8 cellular contexts compared by ENCODE assay signal in the genomic region with DNA sequence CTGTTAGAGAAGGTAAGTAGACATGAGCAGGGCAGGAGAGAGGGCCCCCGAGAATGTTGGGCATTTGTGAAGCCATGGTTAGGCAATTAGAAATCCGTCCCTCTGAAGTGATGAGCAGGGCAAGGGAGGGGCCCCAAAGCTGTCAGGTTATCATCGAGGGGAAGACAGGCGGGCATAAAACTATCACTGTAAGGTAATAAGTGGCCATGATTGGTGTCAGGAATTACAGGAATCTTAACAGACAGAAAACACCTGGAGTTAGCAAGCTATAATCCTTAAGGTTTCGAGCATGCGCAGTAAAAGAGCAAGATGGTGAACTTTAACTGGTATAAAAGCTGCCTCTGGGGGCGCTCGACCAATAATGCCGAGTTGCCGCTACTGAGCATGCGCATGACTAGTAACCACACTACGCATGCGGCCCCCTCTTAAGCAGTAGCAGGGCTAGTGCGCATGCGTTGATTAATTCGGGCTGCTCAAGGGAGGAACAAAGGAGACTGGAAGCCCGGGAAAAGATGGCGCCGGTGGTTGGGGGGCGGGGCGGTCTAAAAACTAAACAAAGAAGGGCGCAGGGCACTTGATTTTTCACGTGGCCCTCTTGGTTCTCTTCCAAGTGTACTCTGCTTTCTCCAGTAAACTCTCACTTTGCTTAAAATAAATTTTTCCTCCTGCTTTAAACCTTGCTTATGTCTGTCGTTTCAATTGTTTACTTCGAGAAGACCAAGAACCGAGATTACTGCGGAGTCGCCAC.
A peak's percentile ranks its signal among the peaks of the same experiment; 100 is the strongest.
DNase-seq lines count a peak whose midpoint lies in the region; ATAC-seq and FAIRE-seq lines count a peak whose summit lies in the region.

No MANE protein-coding gene starts in this region.

- H3K27me3 Mint-ChIP-seq in central memory CD8-positive, alpha-beta T cell = no peaks in the 10 kb centered on the region

- H3K27ac Mint-ChIP-seq in central memory CD8-positive, alpha-beta T cell (ENCODE audit: low read depth) = peak overlapping the region; percentile 91

- ATAC-seq in GM18870 (IDR thresholded peaks at IDR 0.05; ENCODE audit: unreplicated experiment) (peak; percentile 27), HG03159 (IDR thresholded peaks at IDR 0.05; ENCODE audit: unreplicated experiment) (peak; percentile 48)
- peak; percentile 83 for ATAC-seq in central memory CD8-positive, alpha-beta T cell (replicated peaks; ENCODE audit: extremely low read depth, poor library complexity, severe bottlenecking)

- no peaks in the 10 kb centered on the region for H3K9me3 Mint-ChIP-seq in central memory CD8-positive, alpha-beta T cell

- peak overlapping the region; percentile 84 for H3K4me3 Mint-ChIP-seq in central memory CD8-positive, alpha-beta T cell

- H3K4me1 Mint-ChIP-seq in central memory CD8-positive, alpha-beta T cell = peaks cover 82% of the 10 kb centered on the region

- peak; percentile 95 for FAIRE-seq in islet of Langerhans (lab: Jason Lieb, UNC)

- DNase-seq in AG08395 (ENCODE audit: low spot score) (peak; percentile 100), NCI-H226 (peak; percentile 79)
- peak; percentile 90 to 97 (median 92) for DNase-seq in activated CD4-positive, CD25-positive, alpha-beta regulatory T cell (lab: John Stamatoyannopoulos, UW)
- DNase-seq in central memory CD8-positive, alpha-beta T cell (ENCODE audit: low spot score in 2 of 2) = peak; percentile 95 to 99
- peak; percentile 94 to 96 for DNase-seq in stimulated activated CD4-positive, alpha-beta T cell treated with anti-CD3 and anti-CD28 coated beads, Interleukin-12 subunit alpha, Interleukin-12 subunit beta, amount 100 ng/mL, for 24 hours (ENCODE audit: low read depth in 2 of 2)

- peaks cover 72% of the 10 kb centered on the region for H3K36me3 Mint-ChIP-seq in central memory CD8-positive, alpha-beta T cell (ENCODE audit: insufficient read depth)

Comparison
In these comparisons a context has a peak if more than half of its experiments do, and no peak if none do; other contexts are left out.
1. Peak in every context shown above with its lines: DNase-seq and ATAC-seq.
2. ATAC-seq: peak in every context shown above with its lines; median percentile 83 in central memory CD8-positive, alpha-beta T cell; 48 in HG03159; 27 in GM18870.